8 cellular contexts compared by ENCODE assay signal in genomic region chr1:157073944-157074685, GRCh38. TPM values are rescaled to one million over a fixed set of nuclear protein-coding genes. Genes with fewer than 3 reads are reported as not detected.
DNase-seq lines count a peak whose midpoint lies in the region; ATAC-seq lines count a peak whose summit lies in the region.

No MANE protein-coding gene starts in this region.

- ATAC-seq in left colon (peak; percentile 73), HG02588 (IDR thresholded peaks at IDR 0.05; ENCODE audit: unreplicated experiment) (no peak), HG03520 (IDR thresholded peaks at IDR 0.05; ENCODE audit: unreplicated experiment) (no peak)

- peak; percentile 22 for DNase-seq in DMS79 (lab: John Stamatoyannopoulos, UW)
- DNase-seq in Kasumi-1 (lab: John Stamatoyannopoulos, UW): peak; percentile 14 to 34
- peak; percentile 48 for DNase-seq in SKM-1 treated with dmso at 0.1 percent for 144 hours (lab: John Stamatoyannopoulos, UW; ENCODE audit: unreplicated experiment)
- DNase-seq in cerebellar cortex (ENCODE audit: low spot score): peak; percentile 57
- peak; percentile 58 to 80 for DNase-seq in left colon
- DNase-seq in stimulated activated CD8-positive, alpha-beta memory T cell treated with anti-CD3 and anti-CD28 coated beads, Interleukin-4, amount 100 ng/mL, for 24 hours (ENCODE audit: low read depth): peak; percentile 6

- intact Hi-C loops in left colon (cut with DNase I, micrococcal nuclease): no loop called here

RNA-seq across cellular contexts. Expression of gene ETV3L, which starts 25.5 kb away (rescaled TPM):
- not detected for total RNA-seq in left colon

RNA-seq across cellular contexts. Expression of gene ARHGEF11, which starts 28.6 kb away (rescaled TPM):
- total RNA-seq in left colon: 10 to 100 TPM; 42.1 to 46.8 TPM

Comparison
In these comparisons a context has a peak if more than half of its experiments do, and no peak if none do; other contexts are left out.
1. DNase-seq: peak in every context shown above with its lines; median percentile 69 in left colon; 57 in cerebellar cortex; 48 in SKM-1 treated with dmso at 0.1 percent for 144 hours; 24 in Kasumi-1; 22 in DMS79; 6 in stimulated activated CD8-positive, alpha-beta memory T cell treated with anti-CD3 and anti-CD28 coated beads, Interleukin-4, amount 100 ng/mL, for 24 hours.